ENCODE assay signal across 10 cellular contexts in genomic region chrX:2693123-2693438, GRCh38. TPM values are rescaled to one million over a fixed set of nuclear protein-coding genes. Genes with fewer than 3 reads are reported as not detected.
DNase-seq lines count a peak whose midpoint lies in the region; ATAC-seq and TF ChIP-seq lines count a peak whose summit lies in the region.
"Had no signal": no experiment of that assay in that cellular context is flagged by ENCODE, and none has a peak within 500 bp of the region (broad histone marks: within the 10 kb centered on the region; RNA-seq: fewer than 3 reads in every experiment).

No MANE protein-coding gene starts in this region.

- H3K36me3 Mint-ChIP-seq in chondrocyte (ENCODE audit: low read depth) (no peaks in the 10 kb centered on the region), neural progenitor cell (peaks cover 15% of the 10 kb centered on the region)

- H3K4me1 Mint-ChIP-seq in chondrocyte (ENCODE audit: low read depth) (peaks cover 62% of the 10 kb centered on the region), neural progenitor cell (peaks cover 41% of the 10 kb centered on the region)

- H3K27me3 ChIP-seq in BJ (ENCODE audit: control insufficient read depth, insufficient read depth, low read length), result no peaks in the 10 kb centered on the region
- peaks cover 46% of the 10 kb centered on the region for H3K27me3 ChIP-seq in neural progenitor cell

- H3K79me2 ChIP-seq in neural progenitor cell (ENCODE audit: low read depth), result peaks cover 39% of the 10 kb centered on the region

- no peak overlapping the region for H2AFZ ChIP-seq in neural progenitor cell (replicated peaks)

- H3K27me3 Mint-ChIP-seq in chondrocyte (ENCODE audit: low read depth) (no peaks in the 10 kb centered on the region), neural progenitor cell (ENCODE audit: insufficient read depth, low read depth) (peaks cover 4% of the 10 kb centered on the region)

- CTCF ChIA-PET in BJ (lab: Yijun Ruan, JAX), result no interaction called here

- H3K9me3 Mint-ChIP-seq in chondrocyte (ENCODE audit: low read depth), result no peaks in the 10 kb centered on the region
- no peaks in the 10 kb centered on the region for H3K9me3 Mint-ChIP-seq in neural progenitor cell

- H3K9ac ChIP-seq in neural progenitor cell, result no peak overlapping the region

- no peak for ATAC-seq in GM18870 (IDR thresholded peaks at IDR 0.05; ENCODE audit: unreplicated experiment)
- ATAC-seq in HG02610 (IDR thresholded peaks at IDR 0.05; ENCODE audit: unreplicated experiment), result no peak

- H3K9me3 ChIP-seq in KOPT-K1 (ENCODE audit: insufficient read depth, low read length, poor library complexity, severe bottlenecking) (no peaks in the 10 kb centered on the region), neural progenitor cell (ENCODE audit: low read depth) (no peaks in the 10 kb centered on the region)

- H3K4me3 ChIP-seq in BJ (ENCODE audit: low read depth, low read length) (peak overlapping the region; percentile 93), neural progenitor cell (peak overlapping the region; percentile 65)

- DNase-seq in BJ (ENCODE audit: low read depth) (no peak), chondrocyte (ENCODE audit: low spot score) (no peak), neural progenitor cell (ENCODE audit: low spot score) (no peak)
- DNase-seq in activated effector memory CD4-positive, alpha-beta T cell treated with anti-CD3 and anti-CD28 coated beads, Interleukin-2, amount 50 U/mL, for 16 hours, result no peak
- no peak for DNase-seq in effector CD4-positive, alpha-beta T cell
- DNase-seq: kidney, RPMI8226 had no signal

- H3K4me1 ChIP-seq in neural progenitor cell, result peaks cover 6% of the 10 kb centered on the region

- H4K20me1 ChIP-seq in neural progenitor cell (ENCODE audit: low read depth), result no peaks in the 10 kb centered on the region

- H3K36me3 ChIP-seq in BJ (ENCODE audit: control insufficient read depth, insufficient read depth, low read length) (peaks cover 3% of the 10 kb centered on the region; the same call in 1 of the 2 replicates), KOPT-K1 (ENCODE audit: insufficient read depth, low read length) (peaks cover 67% of the 10 kb centered on the region), neural progenitor cell (no peaks in the 10 kb centered on the region)

- H3K27ac Mint-ChIP-seq in chondrocyte (ENCODE audit: unreplicated experiment) (peak overlapping the region; percentile 90), neural progenitor cell (peak overlapping the region; percentile 57)

- peak overlapping the region; percentile 92 for H3K4me2 ChIP-seq in neural progenitor cell

- POLR2A ChIA-PET in BJ (lab: Charles Lee), result no interaction called here

- H3F3A ChIP-seq in neural progenitor cell (ENCODE audit: low read depth), result peaks cover 16% of the 10 kb centered on the region

- no peak for TF ChIP-seq CTCF in BJ (IDR thresholded peaks at IDR 0.05; ENCODE audit: insufficient read depth, low read depth, low read length)
- no peak for TF ChIP-seq CTCF in chondrocyte (IDR thresholded peaks at IDR 0.05)
- TF ChIP-seq CTCF in neural progenitor cell (IDR thresholded peaks at IDR 0.05), result no peak

- H3K4me3 Mint-ChIP-seq in chondrocyte (ENCODE audit: unreplicated experiment) (peak overlapping the region; percentile 92), neural progenitor cell (peak overlapping the region; percentile 91)

- H3K27ac ChIP-seq in KOPT-K1 (ENCODE audit: low read depth, low read length, poor library complexity, severe bottlenecking) (peak overlapping the region; percentile 94), neural progenitor cell (no peak overlapping the region)

RNA-seq across cellular contexts. Expression of gene CD99, which starts 2.0 kb away (rescaled TPM):
- 434 and 479 TPM in 2 replicates for polyA plus RNA-seq in BJ (2011; rRNA removed)
- 106 and 154 TPM in 2 replicates for polyA minus RNA-seq in BJ (2011; rRNA and poly(A)+ RNA removed)
- 381 to 570 TPM (median 560 TPM) in 3 replicates for total RNA-seq in chondrocyte
- 70.4 and 81.8 TPM in 2 replicates for total RNA-seq in neural progenitor cell (ENCODE audit: low replicate concordance)

RNA-seq across cellular contexts. Expression of gene XG, which starts 58.8 kb away (rescaled TPM):
- 0.06 and 0.22 TPM in 2 replicates for polyA plus RNA-seq in BJ (2011; rRNA removed)
- not detected in 2 replicates for polyA minus RNA-seq in BJ (2011; rRNA and poly(A)+ RNA removed)
- 0.97 TPM in 1 of 3 replicates, not detected in the others for total RNA-seq in chondrocyte
- total RNA-seq in neural progenitor cell (ENCODE audit: low replicate concordance), result not detected in 2 replicates
